Comparison of ENCODE assay signal across 11 cellular contexts in the genomic region with DNA sequence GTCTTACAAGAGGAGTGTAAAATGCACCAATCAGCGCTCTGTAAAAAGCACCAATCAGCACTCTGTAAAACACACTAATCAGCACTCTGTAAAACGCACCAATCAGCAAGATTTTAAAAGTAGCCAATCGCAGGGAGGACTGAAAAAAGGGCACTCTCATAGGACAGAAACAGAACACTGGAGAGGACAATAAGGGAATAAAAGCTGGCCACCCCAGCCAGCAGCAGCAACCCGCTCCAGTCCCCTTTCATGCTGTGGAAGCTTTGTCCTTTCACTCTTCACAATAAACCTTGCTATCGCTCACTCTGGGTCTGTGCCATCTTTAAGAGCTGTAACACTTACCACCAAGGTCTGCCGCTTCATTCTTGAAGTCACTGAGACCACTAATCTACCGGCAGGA. TPM values are rescaled to one million over a fixed set of nuclear protein-coding genes. Genes with fewer than 3 reads are reported as not detected.
A peak's percentile ranks its signal among the peaks of the same experiment; 100 is the strongest.
DNase-seq lines count a peak whose midpoint lies in the region; ATAC-seq and TF ChIP-seq lines count a peak whose summit lies in the region.
"Had no signal": no experiment of that assay in that cellular context is flagged by ENCODE, and none has a peak within 500 bp of the region (broad histone marks: within the 10 kb centered on the region; RNA-seq: fewer than 3 reads in every experiment).

No MANE protein-coding gene starts in this region.

- no peak for TF ChIP-seq CTCF in PC-9 (conservative IDR thresholded peaks at IDR 0.05)

- no peaks in the 10 kb centered on the region for H3K36me3 ChIP-seq in PC-9 (ENCODE audit: low read depth)
- H3K36me3 ChIP-seq in skeletal muscle tissue (ENCODE audit: control insufficient read depth in 3 of 3, insufficient read depth in 3 of 3, low read length in 3 of 3), result no peaks in the 10 kb centered on the region

- POLR2A ChIA-PET in PC-9 (lab: Charles Lee; ENCODE audit: unreplicated experiment), result no interaction called here

- DNase-seq in activated naive CD4-positive, alpha-beta T cell treated with Interleukin-2 at 50 U/mL for 16 hours, result no peak
- DNase-seq in PC-9 (peak in 1 of 2 experiments; percentile 38), epithelial cell of prostate (ENCODE audit: low read depth, low spot score) (no peak)
- no peak for DNase-seq in T-helper 2 cell treated with Interferon-gamma antibody and Interleukin-4, amounts not matched to agents 5 μg/mL and 100 μg/mL, for 36 hours (ENCODE audit: low spot score)
- no peak for DNase-seq in activated CD4-positive, alpha-beta T cell treated with anti-CD3 and anti-CD28 coated beads for 1 hour
- DNase-seq: hippocampal formation had no signal

- peak overlapping the region; percentile 38 for H3K27ac Mint-ChIP-seq in activated naive CD4-positive, alpha-beta T cell treated with anti-CD3 and anti-CD28 coated beads, Interleukin-2, amount 50 U/mL, for 24 hours
- no peak overlapping the region for H3K27ac Mint-ChIP-seq in T-helper 2 cell treated with Interferon-gamma antibody and Interleukin-4, amounts not matched to agents 5 μg/mL and 100 μg/mL, for 36 hours

- peaks cover 37% of the 10 kb centered on the region for H3K79me2 ChIP-seq in PC-9 (ENCODE audit: low read depth)
- H3K79me2 ChIP-seq: parathyroid adenoma had no signal

- no peaks in the 10 kb centered on the region for H3K36me3 Mint-ChIP-seq in activated naive CD4-positive, alpha-beta T cell treated with anti-CD3 and anti-CD28 coated beads, Interleukin-2, amount 50 U/mL, for 24 hours
- H3K36me3 Mint-ChIP-seq in T-helper 2 cell treated with Interferon-gamma antibody and Interleukin-4, amounts not matched to agents 5 μg/mL and 100 μg/mL, for 36 hours (ENCODE audit: low read depth), result no peaks in the 10 kb centered on the region
- H3K36me3 Mint-ChIP-seq: CD14-positive monocyte had no signal

- 0 out of 2 replicates have a peak, but pooled peaks cover 4% of the 10 kb centered on the region for H3K9me3 ChIP-seq in PC-9 (ENCODE audit: insufficient read depth, low read depth)
- no peaks in the 10 kb centered on the region for H3K9me3 ChIP-seq in skeletal muscle tissue (ENCODE audit: control insufficient read depth in 3 of 3, low read length in 3 of 3)

- H4K20me1 ChIP-seq in PC-9 (ENCODE audit: insufficient read depth), result no peaks in the 10 kb centered on the region

- H3K4me3 ChIP-seq in PC-9 (peak overlapping the region; percentile 66), skeletal muscle tissue (ENCODE audit: low read length in 3 of 3) (peak overlapping the region in 2 of 3 donors; percentile 4 to 14)

- peak overlapping the region in 1 of 3 donors; percentile 93 for H3K9ac ChIP-seq in skeletal muscle tissue (ENCODE audit: low read depth in 1 of 3, low read length in 3 of 3)
- H3K9ac ChIP-seq: parathyroid adenoma had no signal

- no peak for ATAC-seq in HG03135 (IDR thresholded peaks at IDR 0.05; ENCODE audit: unreplicated experiment)

- no peaks in the 10 kb centered on the region for H3K27me3 ChIP-seq in PC-9 (ENCODE audit: insufficient read depth, low read depth)
- H3K27me3 ChIP-seq in skeletal muscle tissue (ENCODE audit: control insufficient read depth in 3 of 3, insufficient read depth in 3 of 3, low read length in 3 of 3), result no peaks in the 10 kb centered on the region

- CTCF ChIA-PET in PC-9 (lab: Charles Lee), result no interaction called here

- H3K27ac ChIP-seq in PC-9 (peak overlapping the region; percentile 97), epithelial cell of prostate (peak overlapping the region; percentile 99), skeletal muscle tissue (ENCODE audit: low read depth, low read length) (peak overlapping the region; percentile 98)

- intact Hi-C loops in PC-9 (cut with micrococcal nuclease; ENCODE audit: unreplicated experiment), result loop anchor here (1.0 to 10.0 kb wide), 4 partner anchors 112 to 912 kb away; partner anchors contain the start of genes NMBR and VTA1

- peak overlapping the region; percentile 32; the same call in 1 of the 2 replicates for H2AFZ ChIP-seq in PC-9

- H3K9me3 Mint-ChIP-seq in activated naive CD4-positive, alpha-beta T cell treated with anti-CD3 and anti-CD28 coated beads, Interleukin-2, amount 50 U/mL, for 24 hours, result no peaks in the 10 kb centered on the region
- no peaks in the 10 kb centered on the region for H3K9me3 Mint-ChIP-seq in T-helper 2 cell treated with Interferon-gamma antibody and Interleukin-4, amounts not matched to agents 5 μg/mL and 100 μg/mL, for 36 hours
- H3K9me3 Mint-ChIP-seq: CD14-positive monocyte had no signal

- H3K9me2 ChIP-seq in PC-9 (ENCODE audit: insufficient read depth), result no peaks in the 10 kb centered on the region

- peak overlapping the region; percentile 81 for H3K4me2 ChIP-seq in PC-9

- H3K27me3 Mint-ChIP-seq in activated naive CD4-positive, alpha-beta T cell treated with anti-CD3 and anti-CD28 coated beads, Interleukin-2, amount 50 U/mL, for 24 hours, result no peaks in the 10 kb centered on the region
- H3K27me3 Mint-ChIP-seq in T-helper 2 cell treated with Interferon-gamma antibody and Interleukin-4, amounts not matched to agents 5 μg/mL and 100 μg/mL, for 36 hours (ENCODE audit: low read depth), result peaks cover 4% of the 10 kb centered on the region

- peaks cover 32% of the 10 kb centered on the region for H3K4me1 Mint-ChIP-seq in activated naive CD4-positive, alpha-beta T cell treated with anti-CD3 and anti-CD28 coated beads, Interleukin-2, amount 50 U/mL, for 24 hours
- peaks cover 21% of the 10 kb centered on the region for H3K4me1 Mint-ChIP-seq in T-helper 2 cell treated with Interferon-gamma antibody and Interleukin-4, amounts not matched to agents 5 μg/mL and 100 μg/mL, for 36 hours (ENCODE audit: low read depth)

- H3F3A ChIP-seq in PC-9 (ENCODE audit: insufficient read depth, low read depth), result peaks cover 19% of the 10 kb centered on the region

- BruUV-seq in PC-9 (replicated peaks; lab: Mats Ljungman, UMichigan), result no TSS peak

- H3K4me1 ChIP-seq in PC-9 (replicated peaks; ENCODE audit: insufficient read depth) (peaks cover 37% of the 10 kb centered on the region), skeletal muscle tissue (ENCODE audit: control insufficient read depth in 3 of 3, insufficient read depth in 3 of 3, low read length in 3 of 3) (peaks cover 15 to 25% (median 19%) of the 10 kb centered on the region in 3 donors)

- H3K4me3 Mint-ChIP-seq in activated naive CD4-positive, alpha-beta T cell treated with anti-CD3 and anti-CD28 coated beads, Interleukin-2, amount 50 U/mL, for 24 hours, result peak overlapping the region; percentile 47
- H3K4me3 Mint-ChIP-seq in T-helper 2 cell treated with Interferon-gamma antibody and Interleukin-4, amounts not matched to agents 5 μg/mL and 100 μg/mL, for 36 hours, result no peak overlapping the region

RNA-seq across cellular contexts. Expression of gene AIG1, which starts 1.7 kb away (rescaled TPM):
- total RNA-seq in PC-9 (2021), result 37.7 and 46.6 TPM in 2 replicates
- 31.3 TPM for total RNA-seq in skeletal muscle tissue
